Comparison of ENCODE assay signal across 1 cellular context in genomic region chr4:127965803-127966175, GRCh38.
TF ChIP-seq lines count a peak whose summit lies in the region.

No MANE protein-coding gene starts in this region.

TF ChIP-seq in HepG2, 621 proteins besides CTCF, POLR2A, EP300 and RAD21 (continued from another document):
- peak; percentile 32; the same call in 1 of the 2 replicates for TF ChIP-seq CEBPG (CRISPR knock-in tag; IDR thresholded peaks at IDR 0.05)
- TF ChIP-seq ZNF546 (CRISPR knock-in tag; conservative IDR thresholded peaks at IDR 0.05), result peak; percentile 5; the same call in 1 of the 2 replicates
- 0 out of 2 replicates have a peak, but pooled peaks have one; percentile 63 for TF ChIP-seq ELF4 (CRISPR knock-in tag; IDR thresholded peaks at IDR 0.05; ENCODE audit: borderline replicate concordance)
- TF ChIP-seq ERF (CRISPR knock-in tag; IDR thresholded peaks at IDR 0.05), result no peak; the same call in 1 of the 2 replicates
- TF ChIP-seq HOMEZ (CRISPR knock-in tag; IDR thresholded peaks at IDR 0.05; ENCODE audit: low read depth), result no peak
- TF ChIP-seq ZNF678 (CRISPR knock-in tag; IDR thresholded peaks at IDR 0.05), result no peak
- TF ChIP-seq EED (CRISPR knock-in tag; IDR thresholded peaks at IDR 0.05), result 0 out of 2 replicates have a peak, but pooled peaks have one; percentile 12
- TF ChIP-seq PATZ1 (CRISPR knock-in tag; IDR thresholded peaks at IDR 0.05), result peak; percentile 36; the same call in 1 of the 2 replicates
- TF ChIP-seq ZBTB21 (CRISPR knock-in tag; IDR thresholded peaks at IDR 0.05), result peak; percentile 90
- TF ChIP-seq ZC3H4 (CRISPR knock-in tag; IDR thresholded peaks at IDR 0.05; ENCODE audit: borderline replicate concordance), result no peak
- TF ChIP-seq IRF9 (CRISPR knock-in tag; IDR thresholded peaks at IDR 0.05; ENCODE audit: borderline replicate concordance), result no peak
- no peak for TF ChIP-seq MTA1 (CRISPR knock-in tag; IDR thresholded peaks at IDR 0.05; ENCODE audit: borderline replicate concordance)
- no peak for TF ChIP-seq FOXA3 (CRISPR knock-in tag; IDR thresholded peaks at IDR 0.05)
- no peak for TF ChIP-seq SMAD3 (CRISPR knock-in tag; IDR thresholded peaks at IDR 0.05)
- TF ChIP-seq TOPORS (CRISPR knock-in tag; IDR thresholded peaks at IDR 0.05), result peak; percentile 18; the same call in 1 of the 2 replicates
- TF ChIP-seq TCF7 (IDR thresholded peaks at IDR 0.05; ENCODE audit: low read depth), result no peak
- TF ChIP-seq ZBTB49 (CRISPR knock-in tag; IDR thresholded peaks at IDR 0.05; ENCODE audit: borderline replicate concordance), result no peak
- peak; percentile 53 for TF ChIP-seq ZNF564 (CRISPR knock-in tag; IDR thresholded peaks at IDR 0.05)
- TF ChIP-seq NCOR1 (IDR thresholded peaks at IDR 0.05; ENCODE audit: borderline replicate concordance, low read length), result no peak
- TF ChIP-seq XRCC5 (optimal IDR thresholded peaks at IDR 0.05; ENCODE audit: low read length), result no peak
- TF ChIP-seq ZBTB8A (CRISPR knock-in tag; IDR thresholded peaks at IDR 0.05; ENCODE audit: borderline replicate concordance, low read depth), result no peak
- peak; percentile 89 for TF ChIP-seq MYPOP (CRISPR knock-in tag; IDR thresholded peaks at IDR 0.05)
- no peak for TF ChIP-seq FOXC1 (CRISPR knock-in tag; IDR thresholded peaks at IDR 0.05; ENCODE audit: borderline replicate concordance)
- no peak for TF ChIP-seq ASH2L (IDR thresholded peaks at IDR 0.05; ENCODE audit: insufficient read length, low read depth, low read length)
- no peak for TF ChIP-seq MLXIP (CRISPR knock-in tag; IDR thresholded peaks at IDR 0.05; ENCODE audit: borderline replicate concordance)
